ENCODE assay signal across 20 cellular contexts in genomic region chr20:45951925-45952834, GRCh38. TPM values are rescaled to one million over a fixed set of nuclear protein-coding genes. Genes with fewer than 3 reads are reported as not detected.
A peak's percentile ranks its signal among the peaks of the same experiment; 100 is the strongest.
DNase-seq lines count a peak whose midpoint lies in the region; TF ChIP-seq lines count a peak whose summit lies in the region.
"Had no signal": no experiment of that assay in that cellular context is flagged by ENCODE, and none has a peak within 500 bp of the region (broad histone marks: within the 10 kb centered on the region; RNA-seq: fewer than 3 reads in every experiment).

No MANE protein-coding gene starts in this region.

- H2BK12ac ChIP-seq in mesenchymal stem cell (ENCODE audit: low read length in 2 of 2) = no peak overlapping the region

- CTCF ChIA-PET in A673 (lab: Charles Lee) (no interaction called here), RWPE1 (lab: Yijun Ruan, JAX) (interaction anchor here (0.6 to 2.3 kb wide), 4 partner anchors 7 to 589 kb away, joined by 3 to 12 read pairs (median 3); partner anchors contain the start of gene SYS1)
- CTCF ChIA-PET in CD4-positive, alpha-beta memory T cell (lab: Charles Lee; ENCODE audit: partially characterized antibody) = interaction anchor here (0.5 to 4.3 kb wide), 3 partner anchors 18 to 62 kb away, joined by 3 to 23 read pairs (median 3); no protein-coding TSS in a partner anchor

- no peak overlapping the region for H2AK5ac ChIP-seq in mesenchymal stem cell (ENCODE audit: low read length, severe bottlenecking)

- peaks cover 0 to 13% (median 6%) of the 10 kb centered on the region in 4 donors for H3K4me1 Mint-ChIP-seq in CD4-positive, alpha-beta memory T cell

- H2AFZ ChIP-seq in mesenchymal stem cell (ENCODE audit: low read depth, low read length) = no peak overlapping the region

- 92% methylated on average over 19 of the region's 19 CpGs for WGBS in mesenchymal stem cell

- H3K4me3 Mint-ChIP-seq in CD4-positive, alpha-beta memory T cell = peak overlapping the region in 1 of 8 donors; percentile 29

- H3K27ac ChIP-seq in A673 (ENCODE audit: low read depth, low read length, poor library complexity, severe bottlenecking) (peak overlapping the region; percentile 42), RWPE1 (peak overlapping the region; percentile 86), mesenchymal stem cell (ENCODE audit: low read length, poor library complexity, severe bottlenecking) (no peak overlapping the region)
- no peak overlapping the region for H3K27ac ChIP-seq in CD4-positive, alpha-beta memory T cell (ENCODE audit: low read depth, low read length)
- H3K27ac ChIP-seq: lower lobe of right lung, pancreas, tibial nerve had no signal

- POLR2A ChIA-PET in A673 (lab: Charles Lee; ENCODE audit: low non-redundant PET) (interaction anchor here (0.7 kb wide), 1 partner anchor 139 kb away, joined by 3 read pairs; no protein-coding TSS in a partner anchor), RWPE1 (lab: Yijun Ruan, JAX; ENCODE audit: low non-redundant PET) (interaction anchor here (1.5 kb wide), 1 partner anchor 17 kb away, joined by 10 read pairs; no protein-coding TSS in a partner anchor)
- POLR2A ChIA-PET in CD4-positive, alpha-beta memory T cell (lab: Charles Lee; ENCODE audit: partially characterized antibody) = interaction anchor here (0.5 to 13.3 kb wide), 8 partner anchors 8 to 536 kb away, joined by 3 to 175 read pairs (median 4); partner anchors contain the start of genes PCIF1, PIGT and ZNF335

- H3K23ac ChIP-seq in mesenchymal stem cell (ENCODE audit: low read length in 2 of 2) = no peak overlapping the region

- TF ChIP-seq CTCF in A673 (conservative IDR thresholded peaks at IDR 0.05; ENCODE audit: low read depth, low read length) = no peak
- TF ChIP-seq CTCF in RWPE1 (conservative IDR thresholded peaks at IDR 0.05; ENCODE audit: low read depth) = no peak

- H3K4me3 ChIP-seq in A673 (ENCODE audit: low read depth, low read length, poor library complexity, severe bottlenecking) = no peak overlapping the region
- no peak overlapping the region for H3K4me3 ChIP-seq in CD4-positive, alpha-beta memory T cell (ENCODE audit: low read length in 2 of 2)
- H3K4me3 ChIP-seq in H7 (ENCODE audit: insufficient read depth, low read depth, low read length) = no peak overlapping the region
- no peak overlapping the region for H3K4me3 ChIP-seq in mesenchymal stem cell (ENCODE audit: insufficient read depth in 1 of 2, low read depth in 1 of 2, low read length in 2 of 2)
- H3K4me3 ChIP-seq: dorsolateral prefrontal cortex, lower lobe of right lung, pancreas, tibial nerve had no signal

- no peaks in the 10 kb centered on the region for H3K27me3 Mint-ChIP-seq in CD4-positive, alpha-beta memory T cell

- no peak overlapping the region for H3K4ac ChIP-seq in mesenchymal stem cell (ENCODE audit: low read depth in 1 of 2, low read length in 2 of 2)

- no peak overlapping the region for H3K4me2 ChIP-seq in mesenchymal stem cell (ENCODE audit: low read length, poor library complexity, severe bottlenecking)

- peaks cover 26 to 65% of the 10 kb centered on the region in 2 donors for H3K36me3 Mint-ChIP-seq in CD4-positive, alpha-beta memory T cell

- no TSS peak for BruUV-seq in A673 (replicated peaks; lab: Mats Ljungman, UMichigan)

- H3K9ac ChIP-seq in mesenchymal stem cell (ENCODE audit: low read length) = no peak overlapping the region

- no peak overlapping the region for H4K8ac ChIP-seq in mesenchymal stem cell (ENCODE audit: low read length)

- peaks cover 10% of the 10 kb centered on the region for H3K79me1 ChIP-seq in mesenchymal stem cell (replicated peaks; ENCODE audit: low read length, poor library complexity, severe bottlenecking)

- peaks cover 78% of the 10 kb centered on the region for H3K36me3 ChIP-seq in A673 (ENCODE audit: insufficient read depth, low read length, poor library complexity, severe bottlenecking)
- H3K36me3 ChIP-seq in CD4-positive, alpha-beta memory T cell (ENCODE audit: insufficient read depth, low read length) = peaks cover 62% of the 10 kb centered on the region
- H3K36me3 ChIP-seq in H7 (replicated peaks; ENCODE audit: control insufficient read depth, insufficient read depth, low read length) = peaks cover 25% of the 10 kb centered on the region
- H3K36me3 ChIP-seq in mesenchymal stem cell (ENCODE audit: control insufficient read depth in 1 of 2, insufficient read depth in 2 of 2, low read depth in 1 of 2, low read length in 2 of 2) = peaks cover 77 to 88% of the 10 kb centered on the region in 2 experiments

- H3K27me3 ChIP-seq in A673 (replicated peaks; ENCODE audit: insufficient read depth, low read depth, low read length, poor library complexity) = no peaks in the 10 kb centered on the region
- no peaks in the 10 kb centered on the region for H3K27me3 ChIP-seq in CD4-positive, alpha-beta memory T cell (ENCODE audit: insufficient read depth, low read length)
- no peaks in the 10 kb centered on the region for H3K27me3 ChIP-seq in H7 (ENCODE audit: control insufficient read depth, insufficient read depth, low read length)
- no peaks in the 10 kb centered on the region for H3K27me3 ChIP-seq in mesenchymal stem cell (ENCODE audit: control insufficient read depth in 1 of 2, insufficient read depth in 1 of 2, low read length in 2 of 2)
- H3K27me3 ChIP-seq: dorsolateral prefrontal cortex, pancreas, tibial nerve had no signal

- DNase-seq in A673 (ENCODE audit: low spot score) = no peak
- no peak for DNase-seq in CD4-positive, alpha-beta memory T cell
- no peak for DNase-seq in RWPE1 (ENCODE audit: low spot score)
- peak; percentile 31 for DNase-seq in myocyte (ENCODE audit: low read depth)
- no peak for DNase-seq in GOT3 (lab: John Stamatoyannopoulos, UW)
- no peak for DNase-seq in H7
- no peak for DNase-seq in mesenchymal stem cell
- DNase-seq: activated CD4-positive, alpha-beta T cell treated with anti-CD3 and anti-CD28 coated beads for 4 hours; activated CD8-positive, alpha-beta memory T cell treated with anti-CD3 and anti-CD28 coated beads, Interleukin-2, amount 50 U/mL, for 4 hours; activated gamma-delta T cell treated with Interleukin-2 at 50 U/mL for 16 hours; aorta; dorsolateral prefrontal cortex; foreskin fibroblast; hippocampal formation; lower lobe of right lung; NCI-H2171 treated with DMSO at 0.1 percent for 48 hours; NCI-H526; stimulated activated naive CD4-positive, alpha-beta T cell treated with Interleukin-2 at 50 U/mL for 16 hours had no signal

- intact Hi-C loops in A673 (cut with micrococcal nuclease; ENCODE audit: unreplicated experiment) = no loop called here
- intact Hi-C loops in CD4-positive, alpha-beta memory T cell (cut with micrococcal nuclease) = no loop called here

- no peak overlapping the region for H3K18ac ChIP-seq in mesenchymal stem cell (ENCODE audit: low read depth in 1 of 2, low read length in 2 of 2)

- H3K9me3 ChIP-seq in A673 (ENCODE audit: low read depth, low read length, poor library complexity, severe bottlenecking) (no peaks in the 10 kb centered on the region), mesenchymal stem cell (ENCODE audit: control insufficient read depth, low read length) (no peaks in the 10 kb centered on the region)
- H3K9me3 ChIP-seq in CD4-positive, alpha-beta memory T cell (ENCODE audit: control insufficient read depth in 1 of 2, low read length in 2 of 2) = no peaks in the 10 kb centered on the region
- H3K9me3 ChIP-seq: lower lobe of right lung, pancreas, tibial nerve had no signal

- no peaks in the 10 kb centered on the region for H3K9me3 Mint-ChIP-seq in CD4-positive, alpha-beta memory T cell

- no peak overlapping the region for H2BK5ac ChIP-seq in mesenchymal stem cell (ENCODE audit: low read depth, low read length, poor library complexity, severe bottlenecking)

- H3K4me1 ChIP-seq in A673 (ENCODE audit: insufficient read depth, low read length, poor library complexity, severe bottlenecking) = no peaks in the 10 kb centered on the region
- H3K4me1 ChIP-seq in CD4-positive, alpha-beta memory T cell (ENCODE audit: insufficient read depth, low read length) = peaks cover 8% of the 10 kb centered on the region
- peaks cover 10% of the 10 kb centered on the region for H3K4me1 ChIP-seq in mesenchymal stem cell (ENCODE audit: control insufficient read depth, insufficient read depth, low read depth, low read length)
- H3K4me1 ChIP-seq: lower lobe of right lung had no signal

- no peak overlapping the region for H3K14ac ChIP-seq in mesenchymal stem cell (ENCODE audit: low read length in 2 of 2)

- no peak overlapping the region for H2BK15ac ChIP-seq in mesenchymal stem cell (ENCODE audit: low read depth, poor library complexity, severe bottlenecking)

- peak overlapping the region in 4 of 7 donors; percentile 29 to 55 (median 42) for H3K27ac Mint-ChIP-seq in CD4-positive, alpha-beta memory T cell

- H4K91ac ChIP-seq in mesenchymal stem cell (ENCODE audit: low read length) = no peak overlapping the region

- no peak overlapping the region for H2BK120ac ChIP-seq in mesenchymal stem cell (ENCODE audit: low read depth, low read length)

RNA-seq across cellular contexts. Expression of gene PCIF1, which starts 17.7 kb away (rescaled TPM):
- 47.5 and 55.8 TPM in 2 replicates for total RNA-seq in A673 (2021)
- 10 to 100 TPM; 63.1 to 69.4 TPM for total RNA-seq in CD4-positive, alpha-beta memory T cell
- polyA plus RNA-seq in CD4-positive, alpha-beta memory T cell = 10 to 100 TPM; 70.9 to 83.4 TPM
- total RNA-seq in myocyte = 15.7 and 16.0 TPM in 2 replicates
- polyA plus RNA-seq in myocyte (2012) = 26.3 TPM
- 22.8 and 28.4 TPM in 2 replicates for total RNA-seq in H7 (2014; rRNA removed; shearing (Covaris generic))
- polyA plus RNA-seq in mesenchymal stem cell (2013, experiment 1 of 2) = 16.7 TPM
- 17.3 TPM for polyA plus RNA-seq in mesenchymal stem cell (2013, experiment 2 of 2)

RNA-seq across cellular contexts. Expression of gene ZNF335, which starts 19.8 kb away (rescaled TPM):
- total RNA-seq in A673 (2021) (31.9 and 32.9 TPM in 2 replicates), myocyte (14.7 and 15.2 TPM in 2 replicates)
- 10 to 100 TPM; 62.5 to 63.2 TPM for total RNA-seq in CD4-positive, alpha-beta memory T cell
- 10 to 100 TPM in 1 of 2 donors, 1 to 10 TPM in 1; 6.4 to 16.5 TPM for polyA plus RNA-seq in CD4-positive, alpha-beta memory T cell
- polyA plus RNA-seq in myocyte (2012) = 10.3 TPM
- 15.0 and 18.1 TPM in 2 replicates for total RNA-seq in H7 (2014; rRNA removed; shearing (Covaris generic))
- 9.5 TPM for polyA plus RNA-seq in mesenchymal stem cell (2013, experiment 1 of 2)
- polyA plus RNA-seq in mesenchymal stem cell (2013, experiment 2 of 2) = 9.3 TPM

RNA-seq across cellular contexts. Expression of gene PLTP, which starts 40.2 kb away (rescaled TPM):
- total RNA-seq in A673 (2021) = 58.3 and 62.8 TPM in 2 replicates
- total RNA-seq in CD4-positive, alpha-beta memory T cell = under 1 TPM in 1 of 2 experiments, not detected in 1; 0.19 TPM
- under 1 TPM; 0.29 to 0.69 TPM for polyA plus RNA-seq in CD4-positive, alpha-beta memory T cell
- total RNA-seq in myocyte = 12.9 and 14.2 TPM in 2 replicates
- polyA plus RNA-seq in myocyte (2012) = 14.9 TPM
- total RNA-seq in H7 (2014; rRNA removed; shearing (Covaris generic)) = 87.3 and 104 TPM in 2 replicates
- 175 TPM for polyA plus RNA-seq in mesenchymal stem cell (2013, experiment 1 of 2)
- polyA plus RNA-seq in mesenchymal stem cell (2013, experiment 2 of 2) = 164 TPM

RNA-seq across cellular contexts. Expression of gene MMP9, which starts 56.5 kb away (rescaled TPM):
- total RNA-seq in A673 (2021) = 2.4 and 2.8 TPM in 2 replicates
- total RNA-seq in CD4-positive, alpha-beta memory T cell = 10 to 100 TPM; 32.9 to 35.3 TPM
- not detected for polyA plus RNA-seq in CD4-positive, alpha-beta memory T cell
- not detected in 2 replicates for total RNA-seq in myocyte
- not detected for polyA plus RNA-seq in myocyte (2012)
- total RNA-seq in H7 (2014; rRNA removed; shearing (Covaris generic)) = 9.8 and 11.6 TPM in 2 replicates
- polyA plus RNA-seq in mesenchymal stem cell (2013, experiment 1 of 2) = not detected
- polyA plus RNA-seq in mesenchymal stem cell (2013, experiment 2 of 2) = not detected

Comparison
In these comparisons a context has a peak if more than half of its experiments do, and no peak if none do; other contexts are left out.
1. H3K27ac ChIP-seq: peak in A673 (single experiment) and RWPE1 (single experiment); none in CD4-positive, alpha-beta memory T cell (single experiment) and mesenchymal stem cell (single experiment).
2. RNA of gene PLTP, which starts 40.2 kb away (total RNA-seq): 87.3 to 104 TPM in H7, 58.3 to 62.8 TPM in A673 and 12.9 to 14.2 TPM in myocyte; 0.19 TPM in CD4-positive, alpha-beta memory T cell; every median in the first group is over 10 times any median in the second.